Comparison of ENCODE assay signal across 22 cellular contexts in the genomic region with DNA sequence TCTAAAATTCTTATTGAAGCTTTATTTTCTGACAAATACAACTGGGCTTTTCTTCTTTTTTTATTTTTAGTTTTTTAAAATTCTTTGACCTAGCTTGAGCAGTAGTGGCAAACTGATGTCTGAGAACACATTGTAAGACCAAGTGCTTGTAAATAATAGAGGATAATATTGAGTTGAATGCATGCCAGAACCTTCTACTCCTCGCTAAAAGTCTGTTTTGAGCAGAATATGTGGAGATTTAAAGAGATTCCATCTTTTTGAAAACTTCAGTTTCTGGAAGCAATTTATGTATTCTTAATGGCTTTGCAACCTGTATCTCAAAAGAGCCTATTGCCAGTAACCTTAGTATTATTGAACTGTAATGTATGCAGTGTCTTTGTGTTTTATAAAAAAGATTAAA.
DNase-seq lines count a peak whose midpoint lies in the region; FAIRE-seq and TF ChIP-seq lines count a peak whose summit lies in the region.
"Had no signal": no experiment of that assay in that cellular context is flagged by ENCODE, and none has a peak within 500 bp of the region (broad histone marks: within the 10 kb centered on the region; RNA-seq: fewer than 3 reads in every experiment).

No MANE protein-coding gene starts in this region.

- H3K4me3 ChIP-seq in SU-DHL-6 (ENCODE audit: insufficient read depth, low read length, poor library complexity, severe bottlenecking) (no peak overlapping the region), suprapubic skin (no peak overlapping the region)
- H3K4me3 ChIP-seq: A549; BLaER1 treated with 17β-estradiol and CSF1 and Interleukin-3, amounts not matched to agents 10 nM and 100 nM; GM12878 had no signal

- no peaks in the 10 kb centered on the region for H4K20me1 ChIP-seq in SU-DHL-6 (ENCODE audit: low read depth, low read length)
- H4K20me1 ChIP-seq: BLaER1 treated with 17β-estradiol and CSF1 and Interleukin-3, amounts not matched to agents 10 nM and 100 nM had no signal

- H3K79me2 ChIP-seq in SU-DHL-6 (ENCODE audit: insufficient read depth, low read length): no peaks in the 10 kb centered on the region

- no peaks in the 10 kb centered on the region for H3F3A ChIP-seq in SU-DHL-6 (ENCODE audit: insufficient read depth)

- no peaks in the 10 kb centered on the region for H3K4me1 ChIP-seq in suprapubic skin
- H3K4me1 ChIP-seq: A549; BLaER1 treated with 17β-estradiol and CSF1 and Interleukin-3, amounts not matched to agents 10 nM and 100 nM; Caco-2 had no signal

- H3K9me3 ChIP-seq in SU-DHL-6 (ENCODE audit: insufficient read depth, low read length) (no peaks in the 10 kb centered on the region), suprapubic skin (no peaks in the 10 kb centered on the region)
- H3K9me3 ChIP-seq: A549; BLaER1 treated with 17β-estradiol and CSF1 and Interleukin-3, amounts not matched to agents 10 nM and 100 nM; Caco-2 had no signal

- peak; percentile 68 for FAIRE-seq in islet of Langerhans (lab: Jason Lieb, UNC)
- FAIRE-seq: A549, D721Med, GM12878, GM12892, GM18507 had no signal

- no peaks in the 10 kb centered on the region for H3K9me2 ChIP-seq in SU-DHL-6 (replicated peaks; ENCODE audit: insufficient read depth, low read length)

- H3K9ac ChIP-seq in SU-DHL-6 (ENCODE audit: low read length): no peak overlapping the region
- H3K9ac ChIP-seq: BLaER1 treated with 17β-estradiol and CSF1 and Interleukin-3, amounts not matched to agents 10 nM and 100 nM had no signal

- peak; percentile 21 for DNase-seq in NCI-H2227 treated with DMSO at 0.1 percent for 48 hours (lab: John Stamatoyannopoulos, UW)
- DNase-seq in NCI-H2227 (lab: John Stamatoyannopoulos, UW; ENCODE audit: unreplicated experiment): no peak
- DNase-seq in G401 (ENCODE audit: low spot score): peak; percentile 56
- DNase-seq in central memory CD4-positive, alpha-beta T cell: no peak
- no peak for DNase-seq in suprapubic skin (ENCODE audit: low spot score in 2 of 2)
- DNase-seq: AML-193; Caco-2; Calu3; CD4-positive, alpha-beta T cell; CD8-positive, alpha-beta T cell; DMS79 treated with DMSO at 0.1 percent for 48 hours; GDM1 had no signal

- TF ChIP-seq EP300 in suprapubic skin (IDR thresholded peaks at IDR 0.05): no peak

- peak overlapping the region; percentile 59 for H2AFZ ChIP-seq in SU-DHL-6 (ENCODE audit: low read depth, low read length, severe bottlenecking)

- H3K27me3 ChIP-seq in SU-DHL-6 (ENCODE audit: low read length) (no peaks in the 10 kb centered on the region), suprapubic skin (no peaks in the 10 kb centered on the region)
- H3K27me3 ChIP-seq: BLaER1 treated with 17β-estradiol and CSF1 and Interleukin-3, amounts not matched to agents 10 nM and 100 nM had no signal

- TF ChIP-seq POLR2A in suprapubic skin (IDR thresholded peaks at IDR 0.05): no peak

- H3K36me3 ChIP-seq in SU-DHL-6 (ENCODE audit: low read length) (no peaks in the 10 kb centered on the region), suprapubic skin (no peaks in the 10 kb centered on the region)
- H3K36me3 ChIP-seq: BLaER1 treated with 17β-estradiol and CSF1 and Interleukin-3, amounts not matched to agents 10 nM and 100 nM had no signal

- TF ChIP-seq CTCF in SU-DHL-6 (IDR thresholded peaks at IDR 0.05; ENCODE audit: insufficient read depth, low read length, poor library complexity, severe bottlenecking) (no peak), suprapubic skin (IDR thresholded peaks at IDR 0.05) (no peak)

- in situ Hi-C loops in G401 (cut with HindIII; ENCODE audit: low sequenced_read_pairs): no loop called here

- 50% methylated on average over 1 of the region's 1 CpG for WGBS in suprapubic skin

- no peak overlapping the region for H3K27ac ChIP-seq in SU-DHL-6 (ENCODE audit: low read depth, low read length)
- no peak overlapping the region for H3K27ac ChIP-seq in suprapubic skin
- H3K27ac ChIP-seq: 22Rv1; A549; BLaER1 treated with 17β-estradiol and CSF1 and Interleukin-3, amounts not matched to agents 10 nM and 100 nM; C4-2B had no signal

- H3K4me2 ChIP-seq in SU-DHL-6 (ENCODE audit: low read depth, low read length, poor library complexity, severe bottlenecking): no peak overlapping the region
- H3K4me2 ChIP-seq: A549; BLaER1 treated with 17β-estradiol and CSF1 and Interleukin-3, amounts not matched to agents 10 nM and 100 nM had no signal

Comparison
In these comparisons a context has a peak if more than half of its experiments do, and no peak if none do; other contexts are left out.
1. DNase-seq: peak in NCI-H2227 treated with DMSO at 0.1 percent for 48 hours (single experiment) and G401 (single experiment); none in NCI-H2227 (single experiment), central memory CD4-positive, alpha-beta T cell (single experiment) and suprapubic skin (0 of 2).